Comparison of ENCODE assay signal across 11 cellular contexts in genomic region chr12:124715121-124715990, GRCh38.
DNase-seq lines count a peak whose midpoint lies in the region; ATAC-seq, FAIRE-seq and TF ChIP-seq lines count a peak whose summit lies in the region.
"Had no signal": no experiment of that assay in that cellular context is flagged by ENCODE, and none has a peak within 500 bp of the region (broad histone marks: within the 10 kb centered on the region; RNA-seq: fewer than 3 reads in every experiment).

No MANE protein-coding gene starts in this region.

- no peak overlapping the region for H3K4me3 Mint-ChIP-seq in osteocyte (ENCODE audit: unreplicated experiment)

- no peak overlapping the region for H3K27ac Mint-ChIP-seq in osteocyte (ENCODE audit: unreplicated experiment)
- H3K27ac Mint-ChIP-seq: natural killer cell treated with Interleukin-12 subunit alpha and Interleukin-12 subunit beta and Interleukin-15 and Interleukin-18, amount 100 ng/mL, for 72 hours had no signal

- no TSS peak for BruUV-seq in HepG2 (replicated peaks; lab: Mats Ljungman, UMichigan)

- no peak overlapping the region for H3K9ac ChIP-seq in HepG2 (ENCODE audit: insufficient read depth, low read depth, low read length)

- WGBS in HepG2 (ENCODE audit: low lambda C conversion rate), result 16% methylated on average over 4 of the region's 15 CpGs
- 80% methylated on average over 5 of the region's 15 CpGs for WGBS in right lobe of liver (ENCODE audit: insufficient coverage, low coverage, low lambda C conversion rate, missing lambda C conversion rate)

- H3K4me3 ChIP-seq in HepG2 (replicated peaks in 1 of 3; ENCODE audit: insufficient read depth in 1 of 3, low read depth in 2 of 3, low read length in 3 of 3), result peak overlapping the region in 1 of 3 experiments; percentile 22; a peak in 1 of 6 replicates
- H3K4me3 ChIP-seq in right lobe of liver, result no peak overlapping the region
- no peak overlapping the region for H3K4me3 ChIP-seq in foreskin fibroblast (ENCODE audit: low read depth in 1 of 2, low read length in 2 of 2)
- no peak overlapping the region for H3K4me3 ChIP-seq in upper lobe of right lung

- no peak overlapping the region for H3K27ac ChIP-seq in HepG2 (ENCODE audit: extremely low read length, insufficient read depth, low read length)
- no peak overlapping the region for H3K27ac ChIP-seq in right lobe of liver
- peak overlapping the region; percentile 89 for H3K27ac ChIP-seq in upper lobe of right lung

- no peak for TF ChIP-seq RAD21 in HepG2 (CRISPR knock-in tag; IDR thresholded peaks at IDR 0.05)

- peaks cover 35% of the 10 kb centered on the region for H3K4me1 Mint-ChIP-seq in osteocyte (ENCODE audit: unreplicated experiment)

- peak overlapping the region; percentile 59 for H3K4me2 ChIP-seq in HepG2 (ENCODE audit: low read depth, low read length)

- ATAC-seq in HepG2, result peak; percentile 65
- ATAC-seq in right lobe of liver, result no peak
- ATAC-seq in upper lobe of right lung, result no peak
- no peak for ATAC-seq in GM19467 (IDR thresholded peaks at IDR 0.05; ENCODE audit: unreplicated experiment)
- ATAC-seq: natural killer cell treated with Interleukin-12 subunit alpha and Interleukin-12 subunit beta and Interleukin-15 and Interleukin-18, amount 100 ng/mL, for 72 hours had no signal

- in situ Hi-C loops in HepG2 (cut with HindIII; ENCODE audit: extremely low pct_ligation_motif_present, low pct_unique_long_range_greater_than_20kb), result no loop called here

- no peaks in the 10 kb centered on the region; the same call in 1 of the 2 replicates for H4K20me1 ChIP-seq in HepG2 (ENCODE audit: insufficient read depth, low read length)

- H3K27me3 Mint-ChIP-seq in osteocyte (ENCODE audit: unreplicated experiment), result no peaks in the 10 kb centered on the region

- TF ChIP-seq CTCF in HepG2 (CRISPR knock-in tag; IDR thresholded peaks at IDR 0.05), result no peak
- TF ChIP-seq CTCF in right lobe of liver (IDR thresholded peaks at IDR 0.05), result no peak
- no peak for TF ChIP-seq CTCF in foreskin fibroblast (IDR thresholded peaks at IDR 0.05; ENCODE audit: low read depth, low read length)
- no peak for TF ChIP-seq CTCF in upper lobe of right lung (IDR thresholded peaks at IDR 0.05)
- no peak for TF ChIP-seq CTCF in osteocyte (IDR thresholded peaks at IDR 0.05)

- H3K36me3 ChIP-seq in HepG2 (replicated peaks in 1 of 2; ENCODE audit: control insufficient read depth in 1 of 2, insufficient read depth in 2 of 2, low read length in 2 of 2) (no peaks in the 10 kb centered on the region), right lobe of liver (no peaks in the 10 kb centered on the region), upper lobe of right lung (no peaks in the 10 kb centered on the region)
- H3K36me3 ChIP-seq: BE2C had no signal

- no peak for FAIRE-seq in HepG2 (lab: Jason Lieb, UNC)

- no peaks in the 10 kb centered on the region for H3K9me3 Mint-ChIP-seq in osteocyte (ENCODE audit: unreplicated experiment)
- H3K9me3 Mint-ChIP-seq: natural killer cell treated with Interleukin-12 subunit alpha and Interleukin-12 subunit beta and Interleukin-15 and Interleukin-18, amount 100 ng/mL, for 72 hours had no signal

- no peak overlapping the region for H2AFZ ChIP-seq in HepG2 (ENCODE audit: low read length)

- peaks cover 26% of the 10 kb centered on the region for H3K4me1 ChIP-seq in HepG2 (ENCODE audit: insufficient read depth, low read length)
- peaks cover 0 to 6% (median 3%) of the 10 kb centered on the region in 4 donors for H3K4me1 ChIP-seq in right lobe of liver
- peaks cover 31% of the 10 kb centered on the region for H3K4me1 ChIP-seq in upper lobe of right lung

- H3K9me3 ChIP-seq in HepG2 (ENCODE audit: low read length) (no peaks in the 10 kb centered on the region), right lobe of liver (no peaks in the 10 kb centered on the region), upper lobe of right lung (no peaks in the 10 kb centered on the region)
- H3K9me3 ChIP-seq: BE2C had no signal

- intact Hi-C loops in HepG2 (cut with micrococcal nuclease; ENCODE audit: unreplicated experiment) (no loop called here), right lobe of liver (cut with DNase I) (no loop called here), upper lobe of right lung (cut with DNase I) (no loop called here)

- DNase-seq in HepG2 (ENCODE audit: low spot score), result no peak
- DNase-seq in right lobe of liver, result no peak
- peak; percentile 47 to 57 for DNase-seq in foreskin fibroblast
- DNase-seq in upper lobe of right lung, result peak; percentile 74
- no peak for DNase-seq in osteocyte (ENCODE audit: extremely low spot score, unreplicated experiment)
- DNase-seq in midbrain (lab: John Stamatoyannopoulos, UW), result no peak
- DNase-seq: activated CD4-positive, alpha-beta T cell treated with anti-CD3 and anti-CD28 coated beads, Interleukin-2, amount 50 U/mL, for 48 hours; BE2C had no signal

- no peaks in the 10 kb centered on the region for H3K79me2 ChIP-seq in HepG2 (ENCODE audit: insufficient read depth, low read length)

- H3K27me3 ChIP-seq in HepG2 (ENCODE audit: control insufficient read depth in 1 of 2, insufficient read depth in 2 of 2, low read length in 2 of 2) (peaks cover 2 to 43% of the 10 kb centered on the region in 2 experiments; a peak in 4 of 5 replicates), right lobe of liver (no peaks in the 10 kb centered on the region), upper lobe of right lung (no peaks in the 10 kb centered on the region)
- H3K27me3 ChIP-seq: BE2C had no signal

- POLR2A ChIA-PET in HepG2 (lab: Yijun Ruan, JAX), result no interaction called here

- TF ChIP-seq POLR2A in HepG2 (IDR thresholded peaks at IDR 0.05; ENCODE audit: insufficient read depth in 1 of 2, low read depth in 2 of 2, low read length in 2 of 2), result no peak
- no peak for TF ChIP-seq POLR2A in right lobe of liver (IDR thresholded peaks at IDR 0.05)

- CTCF ChIA-PET in HepG2 (lab: Yijun Ruan, JAX; ENCODE audit: low intra/inter-chr PET ratio, low total read pairs), result no interaction called here

- H3K36me3 Mint-ChIP-seq in osteocyte (ENCODE audit: unreplicated experiment), result peaks cover 2% of the 10 kb centered on the region
- H3K36me3 Mint-ChIP-seq: natural killer cell treated with Interleukin-12 subunit alpha and Interleukin-12 subunit beta and Interleukin-15 and Interleukin-18, amount 100 ng/mL, for 72 hours had no signal

- TF ChIP-seq EP300 in HepG2 (IDR thresholded peaks at IDR 0.05; ENCODE audit: low read depth in 2 of 2, low read length in 2 of 2) (no peak), HepG2 (CRISPR knock-in tag; IDR thresholded peaks at IDR 0.05; ENCODE audit: borderline replicate concordance) (no peak)

TF ChIP-seq in HepG2, 621 proteins besides CTCF, POLR2A, EP300 and RAD21 (continues in another document):
- TF ChIP-seq ZNF512 (CRISPR knock-in tag; IDR thresholded peaks at IDR 0.05) (peak; percentile 83; the same call in 1 of the 2 replicates), ATM (IDR thresholded peaks at IDR 0.05; ENCODE audit: borderline replicate concordance) (0 out of 2 replicates have a peak, but pooled peaks have one; percentile 16)

TF ChIP-seq in PFSK-1, 5 proteins besides CTCF, POLR2A, EP300 and RAD21:
- TF ChIP-seq POLR2AphosphoS5 (IDR thresholded peaks at IDR 0.05; ENCODE audit: low read depth, low read length) (no peak), FOXP2 (optimal IDR thresholded peaks at IDR 0.05; ENCODE audit: borderline replicate concordance, extremely low read depth, extremely low read length, insufficient read depth) (peak; percentile 49), REST (IDR thresholded peaks at IDR 0.05; ENCODE audit: insufficient read depth in 1 of 2, low read depth in 2 of 2, low read length in 2 of 2) (peak in 1 of 2 experiments; percentile 26; a peak in 1 of 4 replicates)
TF ChIP-seq in PFSK-1: peak in this region for 2.

Comparison
In these comparisons a context has a peak if more than half of its experiments do, and no peak if none do; other contexts are left out.
1. DNase-seq: peak in foreskin fibroblast (2 of 2) and upper lobe of right lung (single experiment); none in HepG2 (single experiment), right lobe of liver (0 of 3), osteocyte (single experiment) and midbrain (single experiment).